Comparison of ENCODE assay signal across 11 cellular contexts in the genomic region with DNA sequence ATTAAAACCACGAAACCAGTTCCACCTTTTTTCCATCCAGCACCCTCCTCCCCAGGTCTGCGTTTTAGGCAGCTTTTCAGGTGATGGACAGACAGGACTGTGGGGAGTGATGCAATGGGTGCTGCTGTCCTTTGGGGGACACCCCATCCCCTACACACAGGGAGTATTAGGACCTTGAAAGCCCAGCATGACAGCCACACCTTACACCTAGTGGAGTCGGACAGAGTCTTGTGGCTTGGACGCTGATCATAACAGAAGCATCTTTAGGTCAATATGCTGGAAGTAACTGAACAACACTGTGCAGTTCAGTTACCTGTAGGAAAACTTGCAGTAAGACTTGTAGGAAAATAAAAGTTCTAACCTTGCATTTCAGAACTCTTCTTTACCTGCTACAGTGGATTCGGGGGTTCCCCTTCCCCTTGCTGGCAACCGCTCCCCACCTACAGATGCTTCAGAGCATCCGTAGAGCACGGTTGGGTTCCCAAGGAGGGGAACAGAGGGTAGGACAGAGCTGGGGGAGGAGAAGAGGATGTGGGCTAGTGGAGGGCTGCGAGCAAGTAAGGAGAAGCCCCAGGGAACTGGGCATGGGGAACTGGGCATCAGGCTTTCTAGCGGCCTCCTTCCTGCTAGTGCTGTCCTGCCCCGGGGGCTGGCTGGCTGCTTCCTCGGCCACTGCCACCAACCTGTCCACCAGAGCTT. TPM values are rescaled to one million over a fixed set of nuclear protein-coding genes. Genes with fewer than 3 reads are reported as not detected.
DNase-seq lines count a peak whose midpoint lies in the region; ATAC-seq and TF ChIP-seq lines count a peak whose summit lies in the region.
"Had no signal": no experiment of that assay in that cellular context is flagged by ENCODE, and none has a peak within 500 bp of the region (broad histone marks: within the 10 kb centered on the region; RNA-seq: fewer than 3 reads in every experiment).

No MANE protein-coding gene starts in this region.

- intact Hi-C loops in colonic mucosa (cut with DNase I): no loop called here
- intact Hi-C loops in activated T-helper 2 cell treated with anti-CD3 and anti-CD28 coated beads, Interferon-gamma antibody, Interleukin-2, Interleukin-4, amounts not matched to agents 10 μg/mL and 5 μg/mL and 100 μg/mL, durations not matched to agents 14 hours and 24 hours and 36 hours (cut with micrococcal nuclease): no loop called here

- H3K4me3 ChIP-seq in colonic mucosa: no peak overlapping the region
- H3K4me3 ChIP-seq: PC-9, tibial artery had no signal

- H3K4me1 ChIP-seq in colonic mucosa (peaks cover 8% of the 10 kb centered on the region), foreskin keratinocyte (no peaks in the 10 kb centered on the region)
- H3K4me1 ChIP-seq: tibial artery had no signal

- peak; percentile 26 for DNase-seq in stimulated activated naive CD4-positive, alpha-beta T cell treated with Interleukin-2 at 50 U/mL for 16 hours (lab: John Stamatoyannopoulos, UW)
- DNase-seq in stimulated activated naive CD4-positive, alpha-beta T cell (lab: John Stamatoyannopoulos, UW): no peak
- DNase-seq in colonic mucosa: no peak
- DNase-seq in foreskin keratinocyte: no peak
- no peak for DNase-seq in activated T-helper 2 cell treated with anti-CD3 and anti-CD28 coated beads, Interferon-gamma antibody, Interleukin-2, Interleukin-4, amounts not matched to agents 10 μg/mL and 5 μg/mL and 100 μg/mL, durations not matched to agents 14 hours and 24 hours and 36 hours (ENCODE audit: low spot score)
- DNase-seq: MM.1S, PC-9, tibial artery had no signal

- no peak for TF ChIP-seq CTCF in colonic mucosa (IDR thresholded peaks at IDR 0.05)
- no peak for TF ChIP-seq CTCF in foreskin keratinocyte (conservative IDR thresholded peaks at IDR 0.05)

- H3K27me3 Mint-ChIP-seq in activated T-helper 2 cell treated with anti-CD3 and anti-CD28 coated beads, Interferon-gamma antibody, Interleukin-2, Interleukin-4, amounts not matched to agents 10 μg/mL and 5 μg/mL and 100 μg/mL, durations not matched to agents 14 hours and 24 hours and 36 hours (ENCODE audit: low read depth): peaks cover 33% of the 10 kb centered on the region

- H3K27me3 ChIP-seq in colonic mucosa: no peaks in the 10 kb centered on the region
- H3K27me3 ChIP-seq in foreskin keratinocyte: peaks cover 5% of the 10 kb centered on the region
- H3K27me3 ChIP-seq: tibial artery had no signal

- H3K36me3 Mint-ChIP-seq in activated T-helper 2 cell treated with anti-CD3 and anti-CD28 coated beads, Interferon-gamma antibody, Interleukin-2, Interleukin-4, amounts not matched to agents 10 μg/mL and 5 μg/mL and 100 μg/mL, durations not matched to agents 14 hours and 24 hours and 36 hours (ENCODE audit: low read depth): no peaks in the 10 kb centered on the region

- H3K4me3 Mint-ChIP-seq in activated T-helper 2 cell treated with anti-CD3 and anti-CD28 coated beads, Interferon-gamma antibody, Interleukin-2, Interleukin-4, amounts not matched to agents 10 μg/mL and 5 μg/mL and 100 μg/mL, durations not matched to agents 14 hours and 24 hours and 36 hours (ENCODE audit: low read depth): no peak overlapping the region

- no peak overlapping the region for H3K27ac Mint-ChIP-seq in activated T-helper 2 cell treated with anti-CD3 and anti-CD28 coated beads, Interferon-gamma antibody, Interleukin-2, Interleukin-4, amounts not matched to agents 10 μg/mL and 5 μg/mL and 100 μg/mL, durations not matched to agents 14 hours and 24 hours and 36 hours

- H3K36me3 ChIP-seq in colonic mucosa: no peaks in the 10 kb centered on the region
- H3K36me3 ChIP-seq: tibial artery had no signal

- peaks cover 17% of the 10 kb centered on the region for H3K4me1 Mint-ChIP-seq in activated T-helper 2 cell treated with anti-CD3 and anti-CD28 coated beads, Interferon-gamma antibody, Interleukin-2, Interleukin-4, amounts not matched to agents 10 μg/mL and 5 μg/mL and 100 μg/mL, durations not matched to agents 14 hours and 24 hours and 36 hours (ENCODE audit: low read depth)

- ATAC-seq in HG02884 (IDR thresholded peaks at IDR 0.05; ENCODE audit: unreplicated experiment) (peak; percentile 43), HG03095 (IDR thresholded peaks at IDR 0.05; ENCODE audit: unreplicated experiment) (no peak), foreskin keratinocyte (no peak), HG03280 (IDR thresholded peaks at IDR 0.05; ENCODE audit: unreplicated experiment) (no peak)

- no peaks in the 10 kb centered on the region for H3K9me3 Mint-ChIP-seq in activated T-helper 2 cell treated with anti-CD3 and anti-CD28 coated beads, Interferon-gamma antibody, Interleukin-2, Interleukin-4, amounts not matched to agents 10 μg/mL and 5 μg/mL and 100 μg/mL, durations not matched to agents 14 hours and 24 hours and 36 hours

- no peak overlapping the region for H3K9ac ChIP-seq in colonic mucosa (ENCODE audit: low read depth in 2 of 2, low read length in 2 of 2)

- H3K27ac ChIP-seq in colonic mucosa (peak overlapping the region; percentile 26), foreskin keratinocyte (no peak overlapping the region)
- H3K27ac ChIP-seq: PC-9, tibial artery had no signal

- H3K9me3 ChIP-seq in colonic mucosa: no peaks in the 10 kb centered on the region
- H3K9me3 ChIP-seq: tibial artery had no signal

RNA-seq across cellular contexts. Expression of gene PLEKHG1, which starts 31.7 kb away (rescaled TPM):
- total RNA-seq in colonic mucosa: 10 to 100 TPM; 21.8 to 25.2 TPM
- 2.5 and 4.1 TPM in 2 replicates for total RNA-seq in foreskin keratinocyte
- polyA plus RNA-seq in foreskin keratinocyte: 0.60 and 0.64 TPM in 2 replicates
- total RNA-seq in activated T-helper 2 cell treated with anti-CD3 and anti-CD28 coated beads, Interferon-gamma antibody, Interleukin-2, Interleukin-4, amounts not matched to agents 10 μg/mL and 5 μg/mL and 100 μg/mL, durations not matched to agents 14 hours and 24 hours and 36 hours: 1.6 and 1.8 TPM in 2 replicates
